ENCODE assay signal across 1 cellular context in the genomic region with DNA sequence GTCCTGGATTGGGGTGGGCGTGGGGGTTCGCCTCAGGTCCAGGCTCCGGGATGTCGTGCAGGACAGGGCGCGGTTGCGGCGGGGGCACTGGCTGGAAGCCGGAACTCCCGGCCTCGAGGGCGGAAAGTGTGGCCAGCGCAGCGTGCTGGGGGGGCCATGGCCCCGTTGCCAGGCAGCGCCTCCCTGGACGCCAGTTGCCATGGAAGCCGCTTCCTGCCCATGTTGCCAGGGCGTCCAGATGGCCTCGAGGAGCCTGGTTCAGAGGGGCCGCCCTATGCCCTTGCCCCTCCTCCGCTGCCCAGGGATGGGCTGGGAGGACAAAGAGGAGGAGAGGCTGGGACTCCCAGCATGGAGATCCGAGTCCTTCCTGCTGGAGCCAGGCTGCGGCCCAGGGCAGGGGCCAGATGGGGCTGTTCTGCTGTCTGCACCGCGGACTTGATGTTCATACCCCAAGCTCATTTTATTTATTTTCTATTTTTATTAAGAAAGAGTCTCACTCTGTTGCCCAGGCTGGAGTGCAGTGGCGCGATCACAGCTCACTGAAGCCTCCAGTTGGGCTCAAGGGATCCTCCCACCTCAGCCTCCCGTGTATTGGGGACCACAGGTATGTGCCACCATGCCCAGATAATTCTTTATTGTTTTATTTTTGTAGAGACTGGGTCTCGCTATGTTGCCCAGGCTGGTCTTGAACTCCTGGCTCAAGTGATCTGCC.
TF ChIP-seq lines count a peak whose summit lies in the region.

No MANE protein-coding gene starts in this region.

TF ChIP-seq in K562, 482 proteins besides CTCF, POLR2A, EP300 and RAD21 (continues in another document):
- TF ChIP-seq, protein P1, sequence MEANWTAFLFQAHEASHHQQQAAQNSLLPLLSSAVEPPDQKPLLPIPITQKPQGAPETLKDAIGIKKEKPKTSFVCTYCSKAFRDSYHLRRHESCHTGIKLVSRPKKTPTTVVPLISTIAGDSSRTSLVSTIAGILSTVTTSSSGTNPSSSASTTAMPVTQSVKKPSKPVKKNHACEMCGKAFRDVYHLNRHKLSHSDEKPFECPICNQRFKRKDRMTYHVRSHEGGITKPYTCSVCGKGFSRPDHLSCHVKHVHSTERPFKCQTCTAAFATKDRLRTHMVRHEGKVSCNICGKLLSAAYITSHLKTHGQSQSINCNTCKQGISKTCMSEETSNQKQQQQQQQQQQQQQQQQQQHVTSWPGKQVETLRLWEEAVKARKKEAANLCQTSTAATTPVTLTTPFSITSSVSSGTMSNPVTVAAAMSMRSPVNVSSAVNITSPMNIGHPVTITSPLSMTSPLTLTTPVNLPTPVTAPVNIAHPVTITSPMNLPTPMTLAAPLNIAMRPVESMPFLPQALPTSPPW (CRISPR knock-in tag; IDR thresholded peaks at IDR 0.05): peak; percentile 97
- TF ChIP-seq RCOR1 (IDR thresholded peaks at IDR 0.05; ENCODE audit: borderline replicate concordance in 1 of 2, low read depth in 2 of 2, low read length in 2 of 2) (peak in 1 of 2 experiments; percentile 46; a peak in 1 of 4 replicates), FUS (optimal IDR thresholded peaks at IDR 0.05; ENCODE audit: low read depth, low read length) (no peak), ZNF311 (CRISPR knock-in tag; IDR thresholded peaks at IDR 0.05) (no peak), PURB (CRISPR knock-in tag; IDR thresholded peaks at IDR 0.05; ENCODE audit: low read depth) (no peak), NR0B1 (IDR thresholded peaks at IDR 0.05; ENCODE audit: partially characterized antibody) (no peak), ZNF282 (CRISPR knock-in tag; IDR thresholded peaks at IDR 0.05) (0 out of 2 replicates have a peak, but pooled peaks have one; percentile 62), ESRRA (IDR thresholded peaks at IDR 0.05; ENCODE audit: borderline replicate concordance, low read depth) (no peak), SLC30A9 (CRISPR knock-in tag; IDR thresholded peaks at IDR 0.05) (no peak), CREM (IDR thresholded peaks at IDR 0.05; ENCODE audit: low read depth) (0 out of 2 replicates have a peak, but pooled peaks have one; percentile 31), RFX1 (IDR thresholded peaks at IDR 0.05) (peak; percentile 95), MYNN (IDR thresholded peaks at IDR 0.05) (peak; percentile 97), MYNN (CRISPR knock-in tag; IDR thresholded peaks at IDR 0.05) (peak; percentile 61; the same call in 1 of the 2 replicates), ZNF134 (CRISPR knock-in tag; conservative IDR thresholded peaks at IDR 0.05) (no peak), JUN (IDR thresholded peaks at IDR 0.05; ENCODE audit: borderline replicate concordance, low read depth, low read length) (no peak), JUN (CRISPR knock-in tag; IDR thresholded peaks at IDR 0.05; ENCODE audit: borderline replicate concordance) (peak; percentile 83), NEUROD1 (IDR thresholded peaks at IDR 0.05; ENCODE audit: borderline replicate concordance, low read depth, low read length, partially characterized antibody) (peak; percentile 61), HDAC6 (IDR thresholded peaks at IDR 0.05; ENCODE audit: low read depth, low read length) (no peak), TEAD1 (CRISPR knock-in tag; IDR thresholded peaks at IDR 0.05) (0 out of 4 replicates have a peak, but pooled peaks of 1 of the 2 experiments have one; percentile 42), STAT6 (CRISPR knock-in tag; IDR thresholded peaks at IDR 0.05) (0 out of 2 replicates have a peak, but pooled peaks have one; percentile 58), ZBTB7A (IDR thresholded peaks at IDR 0.05; ENCODE audit: borderline replicate concordance, control insufficient read depth, low read depth, low read length) (peak; percentile 33; the same call in 1 of the 2 replicates), ZNF121 (CRISPR knock-in tag; conservative IDR thresholded peaks at IDR 0.05) (peak; percentile 88), TAL1 (IDR thresholded peaks at IDR 0.05) (no peak), ZNF143 (CRISPR knock-in tag; IDR thresholded peaks at IDR 0.05) (0 out of 2 replicates have a peak, but pooled peaks have one; percentile 39), CHCHD3 (CRISPR knock-in tag; IDR thresholded peaks at IDR 0.05) (no peak), ZC3H4 (CRISPR knock-in tag; IDR thresholded peaks at IDR 0.05; ENCODE audit: borderline replicate concordance) (0 out of 2 replicates have a peak, but pooled peaks have one; percentile 69), ETS1 (conservative IDR thresholded peaks at IDR 0.05; ENCODE audit: control insufficient read depth, low read depth, low read length) (0 out of 2 replicates have a peak, but pooled peaks have one; percentile 53), KDM4B (IDR thresholded peaks at IDR 0.05; ENCODE audit: borderline replicate concordance in 2 of 2, low read depth in 1 of 2) (0 out of 4 replicates have a peak, but pooled peaks of 1 of the 2 experiments have one; percentile 13), PCBP1 (IDR thresholded peaks at IDR 0.05; ENCODE audit: low read depth, low read length, poor library complexity, severe bottlenecking) (peak; percentile 91), TEAD4 (IDR thresholded peaks at IDR 0.05; ENCODE audit: low read length) (no peak), TEAD4 (CRISPR knock-in tag; IDR thresholded peaks at IDR 0.05; ENCODE audit: borderline replicate concordance) (peak; percentile 52; the same call in 1 of the 2 replicates), CXXC5 (CRISPR knock-in tag; IDR thresholded peaks at IDR 0.05) (no peak), MAX (CRISPR knock-in tag; IDR thresholded peaks at IDR 0.05) (peak; percentile 75), MXI1 (IDR thresholded peaks at IDR 0.05; ENCODE audit: low read depth, low read length) (peak; percentile 52; the same call in 1 of the 2 replicates), IRF2 (CRISPR knock-in tag; IDR thresholded peaks at IDR 0.05) (0 out of 2 replicates have a peak, but pooled peaks have one; percentile 17), YY1 (IDR thresholded peaks at IDR 0.05; ENCODE audit: borderline replicate concordance in 1 of 3, control insufficient read depth in 1 of 3, extremely low read depth in 1 of 3, insufficient read depth in 3 of 3, insufficient read length in 1 of 3, insufficient replicate concordance in 2 of 3, low read depth in 1 of 3, low read length in 2 of 3) (peak in 2 of 3 experiments; percentile 32 to 35)
- TF ChIP-seq, protein P2, sequence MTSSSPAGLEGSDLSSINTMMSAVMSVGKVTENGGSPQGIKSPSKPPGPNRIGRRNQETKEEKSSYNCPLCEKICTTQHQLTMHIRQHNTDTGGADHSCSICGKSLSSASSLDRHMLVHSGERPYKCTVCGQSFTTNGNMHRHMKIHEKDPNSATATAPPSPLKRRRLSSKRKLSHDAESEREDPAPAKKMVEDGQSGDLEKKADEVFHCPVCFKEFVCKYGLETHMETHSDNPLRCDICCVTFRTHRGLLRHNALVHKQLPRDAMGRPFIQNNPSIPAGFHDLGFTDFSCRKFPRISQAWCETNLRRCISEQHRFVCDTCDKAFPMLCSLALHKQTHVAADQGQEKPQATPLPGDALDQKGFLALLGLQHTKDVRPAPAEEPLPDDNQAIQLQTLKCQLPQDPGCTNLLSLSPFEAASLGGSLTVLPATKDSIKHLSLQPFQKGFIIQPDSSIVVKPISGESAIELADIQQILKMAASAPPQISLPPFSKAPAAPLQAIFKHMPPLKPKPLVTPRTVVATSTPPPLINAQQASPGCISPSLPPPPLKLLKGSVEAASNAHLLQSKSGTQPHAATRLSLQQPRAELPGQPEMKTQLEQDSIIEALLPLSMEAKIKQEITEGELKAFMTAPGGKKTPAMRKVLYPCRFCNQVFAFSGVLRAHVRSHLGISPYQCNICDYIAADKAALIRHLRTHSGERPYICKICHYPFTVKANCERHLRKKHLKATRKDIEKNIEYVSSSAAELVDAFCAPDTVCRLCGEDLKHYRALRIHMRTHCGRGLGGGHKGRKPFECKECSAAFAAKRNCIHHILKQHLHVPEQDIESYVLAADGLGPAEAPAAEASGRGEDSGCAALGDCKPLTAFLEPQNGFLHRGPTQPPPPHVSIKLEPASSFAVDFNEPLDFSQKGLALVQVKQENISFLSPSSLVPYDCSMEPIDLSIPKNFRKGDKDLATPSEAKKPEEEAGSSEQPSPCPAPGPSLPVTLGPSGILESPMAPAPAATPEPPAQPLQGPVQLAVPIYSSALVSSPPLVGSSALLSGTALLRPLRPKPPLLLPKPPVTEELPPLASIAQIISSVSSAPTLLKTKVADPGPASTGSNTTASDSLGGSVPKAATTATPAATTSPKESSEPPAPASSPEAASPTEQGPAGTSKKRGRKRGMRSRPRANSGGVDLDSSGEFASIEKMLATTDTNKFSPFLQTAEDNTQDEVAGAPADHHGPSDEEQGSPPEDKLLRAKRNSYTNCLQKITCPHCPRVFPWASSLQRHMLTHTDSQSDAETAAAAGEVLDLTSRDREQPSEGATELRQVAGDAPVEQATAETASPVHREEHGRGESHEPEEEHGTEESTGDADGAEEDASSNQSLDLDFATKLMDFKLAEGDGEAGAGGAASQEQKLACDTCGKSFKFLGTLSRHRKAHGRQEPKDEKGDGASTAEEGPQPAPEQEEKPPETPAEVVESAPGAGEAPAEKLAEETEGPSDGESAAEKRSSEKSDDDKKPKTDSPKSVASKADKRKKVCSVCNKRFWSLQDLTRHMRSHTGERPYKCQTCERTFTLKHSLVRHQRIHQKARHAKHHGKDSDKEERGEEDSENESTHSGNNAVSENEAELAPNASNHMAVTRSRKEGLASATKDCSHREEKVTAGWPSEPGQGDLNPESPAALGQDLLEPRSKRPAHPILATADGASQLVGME (CRISPR knock-in tag; IDR thresholded peaks at IDR 0.05): peak; percentile 92; the same call in 1 of the 2 replicates
- TF ChIP-seq, protein P3, sequence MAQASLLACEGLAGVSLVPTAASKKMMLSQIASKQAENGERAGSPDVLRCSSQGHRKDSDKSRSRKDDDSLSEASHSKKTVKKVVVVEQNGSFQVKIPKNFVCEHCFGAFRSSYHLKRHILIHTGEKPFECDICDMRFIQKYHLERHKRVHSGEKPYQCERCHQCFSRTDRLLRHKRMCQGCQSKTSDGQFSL (CRISPR knock-in tag; IDR thresholded peaks at IDR 0.05): peak; percentile 46; the same call in 1 of the 2 replicates
- TF ChIP-seq, protein P3 (tag; IDR thresholded peaks at IDR 0.05): no peak
- TF ChIP-seq, protein P4, sequence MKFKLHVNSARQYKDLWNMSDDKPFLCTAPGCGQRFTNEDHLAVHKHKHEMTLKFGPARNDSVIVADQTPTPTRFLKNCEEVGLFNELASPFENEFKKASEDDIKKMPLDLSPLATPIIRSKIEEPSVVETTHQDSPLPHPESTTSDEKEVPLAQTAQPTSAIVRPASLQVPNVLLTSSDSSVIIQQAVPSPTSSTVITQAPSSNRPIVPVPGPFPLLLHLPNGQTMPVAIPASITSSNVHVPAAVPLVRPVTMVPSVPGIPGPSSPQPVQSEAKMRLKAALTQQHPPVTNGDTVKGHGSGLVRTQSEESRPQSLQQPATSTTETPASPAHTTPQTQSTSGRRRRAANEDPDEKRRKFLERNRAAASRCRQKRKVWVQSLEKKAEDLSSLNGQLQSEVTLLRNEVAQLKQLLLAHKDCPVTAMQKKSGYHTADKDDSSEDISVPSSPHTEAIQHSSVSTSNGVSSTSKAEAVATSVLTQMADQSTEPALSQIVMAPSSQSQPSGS (CRISPR knock-in tag; IDR thresholded peaks at IDR 0.05): 0 out of 2 replicates have a peak, but pooled peaks have one; percentile 12
- TF ChIP-seq, protein P5, sequence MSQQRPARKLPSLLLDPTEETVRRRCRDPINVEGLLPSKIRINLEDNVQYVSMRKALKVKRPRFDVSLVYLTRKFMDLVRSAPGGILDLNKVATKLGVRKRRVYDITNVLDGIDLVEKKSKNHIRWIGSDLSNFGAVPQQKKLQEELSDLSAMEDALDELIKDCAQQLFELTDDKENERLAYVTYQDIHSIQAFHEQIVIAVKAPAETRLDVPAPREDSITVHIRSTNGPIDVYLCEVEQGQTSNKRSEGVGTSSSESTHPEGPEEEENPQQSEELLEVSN (IDR thresholded peaks at IDR 0.05; ENCODE audit: borderline replicate concordance in 1 of 2, extremely low read depth in 1 of 2, insufficient read depth in 1 of 2, insufficient read length in 1 of 2, low read depth in 1 of 2, low read length in 1 of 2, poor library complexity in 1 of 2, severe bottlenecking in 1 of 2): peak in 1 of 2 experiments; percentile 48
